10 cellular contexts compared by ENCODE assay signal in genomic region chr4:133150643-133151300, GRCh38. TPM values are rescaled to one million over a fixed set of nuclear protein-coding genes. Genes with fewer than 3 reads are reported as not detected.
A peak's percentile ranks its signal among the peaks of the same experiment; 100 is the strongest.
DNase-seq lines count a peak whose midpoint lies in the region; ATAC-seq and TF ChIP-seq lines count a peak whose summit lies in the region.
"Had no signal": no experiment of that assay in that cellular context is flagged by ENCODE, and none has a peak within 500 bp of the region (broad histone marks: within the 10 kb centered on the region; RNA-seq: fewer than 3 reads in every experiment).

No MANE protein-coding gene starts in this region.

- H3K27me3 Mint-ChIP-seq in H9 (ENCODE audit: low read depth) (peaks cover 78% of the 10 kb centered on the region), nephron progenitor cell (ENCODE audit: low read depth, poor library complexity) (peaks cover 88% of the 10 kb centered on the region)

- H3K27me3 ChIP-seq in H9 (ENCODE audit: insufficient read depth, low read length): peaks cover 38% of the 10 kb centered on the region; the same call in 1 of the 2 replicates
- H3K27me3 ChIP-seq in duodenal mucosa (ENCODE audit: control insufficient read depth in 1 of 2, insufficient read depth in 2 of 2, low read length in 2 of 2): peaks cover 44 to 81% of the 10 kb centered on the region in 2 donors

- H2BK120ac ChIP-seq in H9 (ENCODE audit: low read depth, low read length, poor library complexity, severe bottlenecking): no peak overlapping the region

- H3K36me3 Mint-ChIP-seq in H9 (ENCODE audit: insufficient read depth in 1 of 3, low read depth in 3 of 3) (peaks cover 0 to 6% (median 0%) of the 10 kb centered on the region in 3 experiments; a peak in 3 of 7 replicates), nephron progenitor cell (ENCODE audit: low read depth) (no peaks in the 10 kb centered on the region)

- H3K56ac ChIP-seq in H9 (ENCODE audit: insufficient read length, low read depth, low read length): no peak overlapping the region

- no peak overlapping the region for H4K5ac ChIP-seq in H9 (ENCODE audit: insufficient read length, low read depth, low read length)

- H3K79me2 ChIP-seq in H9 (ENCODE audit: insufficient read depth, low read length): no peaks in the 10 kb centered on the region

- peak overlapping the region; percentile 1 to 12 for H3K4me3 ChIP-seq in duodenal mucosa (ENCODE audit: low read depth in 1 of 2, low read length in 2 of 2)

- peak overlapping the region; percentile 53 for H3K9ac ChIP-seq in H9 (ENCODE audit: extremely low read depth, insufficient read length, low read length)
- H3K9ac ChIP-seq in duodenal mucosa (ENCODE audit: low read depth in 1 of 2, low read length in 2 of 2): no peak overlapping the region

- WGBS in H9 (ENCODE audit: extremely low coverage, insufficient read length, low lambda C conversion rate): no CpG with 5 or more reads among the region's 51 CpGs

- H3K4me2 ChIP-seq in H9 (ENCODE audit: insufficient read depth, insufficient read length, low read length): peak overlapping the region; percentile 98

- no peak overlapping the region for H2BK20ac ChIP-seq in H9 (ENCODE audit: low read depth, low read length, poor library complexity, severe bottlenecking)

- H3K23me2 ChIP-seq in H9 (ENCODE audit: insufficient read length, low read depth, low read length, poor library complexity, severe bottlenecking): peaks cover 69% of the 10 kb centered on the region

- H3K27ac ChIP-seq in H9 (ENCODE audit: insufficient read length, low read depth, low read length) (no peak overlapping the region), duodenal mucosa (ENCODE audit: low read depth, low read length) (no peak overlapping the region)
- H3K27ac ChIP-seq: HL-60 had no signal

- DNase-seq in 8988T (peak; percentile 9), H9 (peak; percentile 63), nephron progenitor cell (peak; percentile 49), left lobe of liver (ENCODE audit: low spot score) (no peak), inferior parietal cortex (ENCODE audit: extremely low spot score) (no peak), KG1 (lab: John Stamatoyannopoulos, UW) (no peak)

- peak overlapping the region; percentile 82 to 92 for H3K4me3 Mint-ChIP-seq in H9
- H3K4me3 Mint-ChIP-seq in nephron progenitor cell: peak overlapping the region; percentile 82

- H4K8ac ChIP-seq in H9 (replicated peaks; ENCODE audit: insufficient read length, low read depth, low read length): no peak overlapping the region

- H2AK5ac ChIP-seq in H9 (ENCODE audit: insufficient read length, low read length): no peak overlapping the region

- H3K9me3 Mint-ChIP-seq in H9 (peaks cover 0 to 6% of the 10 kb centered on the region in 2 experiments; a peak in 3 of 5 replicates), nephron progenitor cell (no peaks in the 10 kb centered on the region)
- H3K9me3 Mint-ChIP-seq: stimulated activated naive CD8-positive, alpha-beta T cell treated with anti-CD3 and anti-CD28 coated beads, Interleukin-15, Interleukin-2, amounts not matched to agents 100 ng/mL and 50 ng/mL, for 24 hours had no signal

- no peak overlapping the region for H2BK12ac ChIP-seq in H9 (ENCODE audit: insufficient read length, low read depth, low read length)

- H2BK15ac ChIP-seq in H9 (ENCODE audit: low read depth, low read length): no peak overlapping the region

- H4K91ac ChIP-seq in H9 (ENCODE audit: insufficient read length, low read depth, low read length): no peak overlapping the region

- H3K79me1 ChIP-seq in H9 (ENCODE audit: insufficient read depth, low read depth, low read length, poor library complexity, severe bottlenecking): no peaks in the 10 kb centered on the region

- H3K4ac ChIP-seq in H9 (ENCODE audit: low read depth, low read length): no peak overlapping the region

- H3K23ac ChIP-seq in H9 (ENCODE audit: insufficient read length, low read depth, low read length): no peak overlapping the region

- no peak overlapping the region; the same call in 1 of the 2 replicates for H3K14ac ChIP-seq in H9 (ENCODE audit: insufficient read depth, low read length)

- H3K18ac ChIP-seq in H9 (ENCODE audit: insufficient read length, low read depth, low read length): no peak overlapping the region

- H2BK5ac ChIP-seq in H9 (ENCODE audit: insufficient read length, low read length): no peak overlapping the region

- H3K4me1 ChIP-seq in H9 (ENCODE audit: insufficient read depth, low read length): no peaks in the 10 kb centered on the region
- peaks cover 6 to 8% of the 10 kb centered on the region in 2 donors for H3K4me1 ChIP-seq in duodenal mucosa (ENCODE audit: control insufficient read depth in 1 of 2, insufficient read depth in 2 of 2, low read length in 2 of 2)

- no peak overlapping the region for H3T11ph ChIP-seq in H9 (ENCODE audit: low read length)

- no peak overlapping the region for H2AFZ ChIP-seq in H9 (ENCODE audit: low read length)

- no peak for ATAC-seq in HG03354 (IDR thresholded peaks at IDR 0.05; ENCODE audit: poor library complexity, severe bottlenecking, unreplicated experiment)
- ATAC-seq in left lobe of liver: no peak

- H3K4me1 Mint-ChIP-seq in H9 (peaks cover 61 to 62% of the 10 kb centered on the region in 2 experiments), nephron progenitor cell (peaks cover 76% of the 10 kb centered on the region)

- H4K20me1 ChIP-seq in H9 (ENCODE audit: control insufficient read depth, insufficient read depth, insufficient read length): peaks cover 2% of the 10 kb centered on the region

- TF ChIP-seq CTCF in H9 (conservative IDR thresholded peaks at IDR 0.05) (no peak), nephron progenitor cell (IDR thresholded peaks at IDR 0.05) (no peak)

- H3K36me3 ChIP-seq in duodenal mucosa (ENCODE audit: control insufficient read depth in 1 of 2, insufficient read depth in 2 of 2, low read length in 2 of 2): no peaks in the 10 kb centered on the region

- H3K27ac Mint-ChIP-seq in H9: no peak overlapping the region
- H3K27ac Mint-ChIP-seq in nephron progenitor cell: no peak overlapping the region
- H3K27ac Mint-ChIP-seq: stimulated activated naive CD8-positive, alpha-beta T cell treated with anti-CD3 and anti-CD28 coated beads, Interleukin-15, Interleukin-2, amounts not matched to agents 100 ng/mL and 50 ng/mL, for 24 hours had no signal

- no peaks in the 10 kb centered on the region for H3K9me3 ChIP-seq in H9 (ENCODE audit: control insufficient read depth, low read depth, low read length)
- peaks cover 0 to 4% of the 10 kb centered on the region in 2 donors for H3K9me3 ChIP-seq in duodenal mucosa (ENCODE audit: control insufficient read depth in 1 of 2, low read length in 2 of 2)

RNA-seq across cellular contexts. Expression of gene PCDH10, which starts 1.7 kb away (rescaled TPM):
- 6.9 and 8.1 TPM in 2 replicates for total RNA-seq in H9 (2021)
- not detected for total RNA-seq in left lobe of liver

Comparison
In these comparisons a context has a peak if more than half of its experiments do, and no peak if none do; other contexts are left out.
1. DNase-seq: peak in 8988T (single experiment), H9 (single experiment) and nephron progenitor cell (single experiment); none in left lobe of liver (single experiment), inferior parietal cortex (single experiment) and KG1 (single experiment).